1 cellular context compared by ENCODE assay signal in the genomic region with DNA sequence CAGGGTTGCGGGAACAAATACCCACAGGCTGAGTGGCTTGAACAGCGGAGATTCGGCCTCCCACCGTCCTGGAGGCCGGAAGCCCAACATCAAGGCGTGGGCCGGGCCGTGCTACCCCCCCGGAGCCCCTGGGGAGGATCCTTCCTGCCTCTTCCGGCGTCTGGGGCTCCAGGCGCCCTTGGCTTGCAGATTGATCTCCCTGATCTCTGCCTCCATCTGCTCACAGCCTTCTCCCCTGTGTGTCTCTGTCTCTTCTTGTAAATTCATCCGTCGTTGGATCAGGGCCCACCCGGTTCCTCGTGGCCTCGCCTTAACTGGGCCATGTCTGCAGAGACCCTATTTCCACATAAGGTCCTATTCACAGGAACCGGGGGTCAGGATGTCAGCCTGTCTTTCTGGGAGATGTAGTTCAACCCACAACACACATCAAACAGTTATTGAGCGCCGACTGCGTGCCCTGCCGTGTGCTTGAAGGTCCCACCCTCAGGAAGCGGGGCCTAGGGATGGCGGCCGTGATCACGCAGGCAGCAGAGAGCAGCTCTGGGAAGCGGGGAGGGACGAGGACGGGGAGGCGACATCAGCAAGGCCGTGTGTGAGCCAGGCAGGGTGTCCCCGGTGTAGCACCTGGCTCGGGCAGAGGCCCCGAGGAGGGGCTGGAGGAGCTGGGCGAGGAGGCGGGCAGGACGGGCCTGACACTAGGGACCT.
A peak's percentile ranks its signal among the peaks of the same experiment; 100 is the strongest.
TF ChIP-seq lines count a peak whose summit lies in the region.

No MANE protein-coding gene starts in this region.

TF ChIP-seq in K562, 482 proteins besides CTCF, POLR2A, EP300 and RAD21 (continued from another document and continues in another):
- TF ChIP-seq ELF1 (tag; IDR thresholded peaks at IDR 0.05) (peak; percentile 57), SPI1 (IDR thresholded peaks at IDR 0.05; ENCODE audit: borderline replicate concordance, low read depth, low read length) (no peak), ZNF830 (CRISPR knock-in tag; IDR thresholded peaks at IDR 0.05) (no peak), KLF16 (IDR thresholded peaks at IDR 0.05) (peak; percentile 36; the same call in 1 of the 2 replicates), WHSC1 (IDR thresholded peaks at IDR 0.05; ENCODE audit: low read length) (no peak), CREM (IDR thresholded peaks at IDR 0.05; ENCODE audit: low read depth) (peak; percentile 40), GABPB1 (CRISPR knock-in tag; IDR thresholded peaks at IDR 0.05) (peak; percentile 86), ZBTB17 (CRISPR knock-in tag; IDR thresholded peaks at IDR 0.05) (no peak), TBP (optimal IDR thresholded peaks at IDR 0.05; ENCODE audit: low read depth, low read length) (no peak), ARID2 (IDR thresholded peaks at IDR 0.05) (no peak), SAFB2 (IDR thresholded peaks at IDR 0.05; ENCODE audit: borderline replicate concordance, low read depth, low read length, severe bottlenecking) (no peak), KDM4B (IDR thresholded peaks at IDR 0.05; ENCODE audit: borderline replicate concordance in 2 of 2, low read depth in 1 of 2) (0 out of 4 replicates have a peak, but pooled peaks of 1 of the 2 experiments have one; percentile 88), SRSF3 (IDR thresholded peaks at IDR 0.05; ENCODE audit: insufficient read depth, low read length) (no peak), RNF2 (IDR thresholded peaks at IDR 0.05) (peak; percentile 84; the same call in 1 of the 2 replicates), FOXJ3 (CRISPR knock-in tag; IDR thresholded peaks at IDR 0.05) (no peak), LEF1 (IDR thresholded peaks at IDR 0.05) (peak; percentile 58), RCOR1 (IDR thresholded peaks at IDR 0.05; ENCODE audit: borderline replicate concordance in 1 of 2, low read depth in 2 of 2, low read length in 2 of 2) (0 out of 4 replicates have a peak, but pooled peaks of 1 of the 2 experiments have one; percentile 15), JUNB (CRISPR knock-in tag; conservative IDR thresholded peaks at IDR 0.05) (no peak), GABPA (tag; conservative IDR thresholded peaks at IDR 0.05; ENCODE audit: low read depth) (peak; percentile 93), BHLHE40 (IDR thresholded peaks at IDR 0.05; ENCODE audit: low read length) (no peak), MEF2A (IDR thresholded peaks at IDR 0.05; ENCODE audit: control insufficient read depth, low read depth, low read length) (no peak), PCBP2 (IDR thresholded peaks at IDR 0.05; ENCODE audit: low read depth, low read length, poor library complexity, severe bottlenecking) (no peak), TSC22D4 (tag; IDR thresholded peaks at IDR 0.05) (no peak), MCM3 (IDR thresholded peaks at IDR 0.05) (no peak), RBFOX2 (IDR thresholded peaks at IDR 0.05; ENCODE audit: low read depth, low read length) (peak; percentile 67), ZNF274 (IDR thresholded peaks at IDR 0.05; ENCODE audit: borderline replicate concordance, low read depth, low read length) (no peak), MYC (IDR thresholded peaks at IDR 0.05; ENCODE audit: low read depth, low read length) (no peak; the same call in 1 of the 2 replicates), MYC (CRISPR knock-in tag; IDR thresholded peaks at IDR 0.05; ENCODE audit: borderline replicate concordance, low read depth) (0 out of 2 replicates have a peak, but pooled peaks have one; percentile 15), HNRNPLL (IDR thresholded peaks at IDR 0.05; ENCODE audit: low read depth, low read length, poor library complexity, severe bottlenecking) (peak; percentile 17)
- TF ChIP-seq, protein P1, sequence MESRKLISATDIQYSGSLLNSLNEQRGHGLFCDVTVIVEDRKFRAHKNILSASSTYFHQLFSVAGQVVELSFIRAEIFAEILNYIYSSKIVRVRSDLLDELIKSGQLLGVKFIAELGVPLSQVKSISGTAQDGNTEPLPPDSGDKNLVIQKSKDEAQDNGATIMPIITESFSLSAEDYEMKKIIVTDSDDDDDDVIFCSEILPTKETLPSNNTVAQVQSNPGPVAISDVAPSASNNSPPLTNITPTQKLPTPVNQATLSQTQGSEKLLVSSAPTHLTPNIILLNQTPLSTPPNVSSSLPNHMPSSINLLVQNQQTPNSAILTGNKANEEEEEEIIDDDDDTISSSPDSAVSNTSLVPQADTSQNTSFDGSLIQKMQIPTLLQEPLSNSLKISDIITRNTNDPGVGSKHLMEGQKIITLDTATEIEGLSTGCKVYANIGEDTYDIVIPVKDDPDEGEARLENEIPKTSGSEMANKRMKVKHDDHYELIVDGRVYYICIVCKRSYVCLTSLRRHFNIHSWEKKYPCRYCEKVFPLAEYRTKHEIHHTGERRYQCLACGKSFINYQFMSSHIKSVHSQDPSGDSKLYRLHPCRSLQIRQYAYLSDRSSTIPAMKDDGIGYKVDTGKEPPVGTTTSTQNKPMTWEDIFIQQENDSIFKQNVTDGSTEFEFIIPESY (CRISPR knock-in tag; IDR thresholded peaks at IDR 0.05) = peak; percentile 86; the same call in 1 of the 2 replicates
- TF ChIP-seq, protein P2, sequence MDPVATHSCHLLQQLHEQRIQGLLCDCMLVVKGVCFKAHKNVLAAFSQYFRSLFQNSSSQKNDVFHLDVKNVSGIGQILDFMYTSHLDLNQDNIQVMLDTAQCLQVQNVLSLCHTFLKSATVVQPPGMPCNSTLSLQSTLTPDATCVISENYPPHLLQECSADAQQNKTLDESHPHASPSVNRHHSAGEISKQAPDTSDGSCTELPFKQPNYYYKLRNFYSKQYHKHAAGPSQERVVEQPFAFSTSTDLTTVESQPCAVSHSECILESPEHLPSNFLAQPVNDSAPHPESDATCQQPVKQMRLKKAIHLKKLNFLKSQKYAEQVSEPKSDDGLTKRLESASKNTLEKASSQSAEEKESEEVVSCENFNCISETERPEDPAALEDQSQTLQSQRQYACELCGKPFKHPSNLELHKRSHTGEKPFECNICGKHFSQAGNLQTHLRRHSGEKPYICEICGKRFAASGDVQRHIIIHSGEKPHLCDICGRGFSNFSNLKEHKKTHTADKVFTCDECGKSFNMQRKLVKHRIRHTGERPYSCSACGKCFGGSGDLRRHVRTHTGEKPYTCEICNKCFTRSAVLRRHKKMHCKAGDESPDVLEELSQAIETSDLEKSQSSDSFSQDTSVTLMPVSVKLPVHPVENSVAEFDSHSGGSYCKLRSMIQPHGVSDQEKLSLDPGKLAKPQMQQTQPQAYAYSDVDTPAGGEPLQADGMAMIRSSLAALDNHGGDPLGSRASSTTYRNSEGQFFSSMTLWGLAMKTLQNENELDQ (CRISPR knock-in tag; IDR thresholded peaks at IDR 0.05; ENCODE audit: borderline replicate concordance) = no peak
- TF ChIP-seq, protein P3, sequence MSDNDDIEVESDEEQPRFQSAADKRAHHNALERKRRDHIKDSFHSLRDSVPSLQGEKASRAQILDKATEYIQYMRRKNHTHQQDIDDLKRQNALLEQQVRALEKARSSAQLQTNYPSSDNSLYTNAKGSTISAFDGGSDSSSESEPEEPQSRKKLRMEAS (CRISPR knock-in tag; IDR thresholded peaks at IDR 0.05) = peak; percentile 65
- TF ChIP-seq, protein P4, sequence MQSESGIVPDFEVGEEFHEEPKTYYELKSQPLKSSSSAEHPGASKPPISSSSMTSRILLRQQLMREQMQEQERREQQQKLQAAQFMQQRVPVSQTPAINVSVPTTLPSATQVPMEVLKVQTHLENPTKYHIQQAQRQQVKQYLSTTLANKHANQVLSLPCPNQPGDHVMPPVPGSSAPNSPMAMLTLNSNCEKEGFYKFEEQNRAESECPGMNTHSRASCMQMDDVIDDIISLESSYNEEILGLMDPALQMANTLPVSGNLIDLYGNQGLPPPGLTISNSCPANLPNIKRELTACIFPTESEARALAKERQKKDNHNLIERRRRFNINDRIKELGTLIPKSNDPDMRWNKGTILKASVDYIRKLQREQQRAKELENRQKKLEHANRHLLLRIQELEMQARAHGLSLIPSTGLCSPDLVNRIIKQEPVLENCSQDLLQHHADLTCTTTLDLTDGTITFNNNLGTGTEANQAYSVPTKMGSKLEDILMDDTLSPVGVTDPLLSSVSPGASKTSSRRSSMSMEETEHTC (IDR thresholded peaks at IDR 0.05) = no peak
- TF ChIP-seq, protein P5, sequence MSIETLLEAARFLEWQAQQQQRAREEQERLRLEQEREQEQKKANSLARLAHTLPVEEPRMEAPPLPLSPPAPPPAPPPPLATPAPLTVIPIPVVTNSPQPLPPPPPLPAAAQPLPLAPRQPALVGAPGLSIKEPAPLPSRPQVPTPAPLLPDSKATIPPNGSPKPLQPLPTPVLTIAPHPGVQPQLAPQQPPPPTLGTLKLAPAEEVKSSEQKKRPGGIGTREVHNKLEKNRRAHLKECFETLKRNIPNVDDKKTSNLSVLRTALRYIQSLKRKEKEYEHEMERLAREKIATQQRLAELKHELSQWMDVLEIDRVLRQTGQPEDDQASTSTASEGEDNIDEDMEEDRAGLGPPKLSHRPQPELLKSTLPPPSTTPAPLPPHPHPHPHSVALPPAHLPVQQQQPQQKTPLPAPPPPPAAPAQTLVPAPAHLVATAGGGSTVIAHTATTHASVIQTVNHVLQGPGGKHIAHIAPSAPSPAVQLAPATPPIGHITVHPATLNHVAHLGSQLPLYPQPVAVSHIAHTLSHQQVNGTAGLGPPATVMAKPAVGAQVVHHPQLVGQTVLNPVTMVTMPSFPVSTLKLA (conservative IDR thresholded peaks at IDR 0.05) = peak; percentile 49 to 69; a peak in 3 of 4 replicates
- TF ChIP-seq, protein P6, sequence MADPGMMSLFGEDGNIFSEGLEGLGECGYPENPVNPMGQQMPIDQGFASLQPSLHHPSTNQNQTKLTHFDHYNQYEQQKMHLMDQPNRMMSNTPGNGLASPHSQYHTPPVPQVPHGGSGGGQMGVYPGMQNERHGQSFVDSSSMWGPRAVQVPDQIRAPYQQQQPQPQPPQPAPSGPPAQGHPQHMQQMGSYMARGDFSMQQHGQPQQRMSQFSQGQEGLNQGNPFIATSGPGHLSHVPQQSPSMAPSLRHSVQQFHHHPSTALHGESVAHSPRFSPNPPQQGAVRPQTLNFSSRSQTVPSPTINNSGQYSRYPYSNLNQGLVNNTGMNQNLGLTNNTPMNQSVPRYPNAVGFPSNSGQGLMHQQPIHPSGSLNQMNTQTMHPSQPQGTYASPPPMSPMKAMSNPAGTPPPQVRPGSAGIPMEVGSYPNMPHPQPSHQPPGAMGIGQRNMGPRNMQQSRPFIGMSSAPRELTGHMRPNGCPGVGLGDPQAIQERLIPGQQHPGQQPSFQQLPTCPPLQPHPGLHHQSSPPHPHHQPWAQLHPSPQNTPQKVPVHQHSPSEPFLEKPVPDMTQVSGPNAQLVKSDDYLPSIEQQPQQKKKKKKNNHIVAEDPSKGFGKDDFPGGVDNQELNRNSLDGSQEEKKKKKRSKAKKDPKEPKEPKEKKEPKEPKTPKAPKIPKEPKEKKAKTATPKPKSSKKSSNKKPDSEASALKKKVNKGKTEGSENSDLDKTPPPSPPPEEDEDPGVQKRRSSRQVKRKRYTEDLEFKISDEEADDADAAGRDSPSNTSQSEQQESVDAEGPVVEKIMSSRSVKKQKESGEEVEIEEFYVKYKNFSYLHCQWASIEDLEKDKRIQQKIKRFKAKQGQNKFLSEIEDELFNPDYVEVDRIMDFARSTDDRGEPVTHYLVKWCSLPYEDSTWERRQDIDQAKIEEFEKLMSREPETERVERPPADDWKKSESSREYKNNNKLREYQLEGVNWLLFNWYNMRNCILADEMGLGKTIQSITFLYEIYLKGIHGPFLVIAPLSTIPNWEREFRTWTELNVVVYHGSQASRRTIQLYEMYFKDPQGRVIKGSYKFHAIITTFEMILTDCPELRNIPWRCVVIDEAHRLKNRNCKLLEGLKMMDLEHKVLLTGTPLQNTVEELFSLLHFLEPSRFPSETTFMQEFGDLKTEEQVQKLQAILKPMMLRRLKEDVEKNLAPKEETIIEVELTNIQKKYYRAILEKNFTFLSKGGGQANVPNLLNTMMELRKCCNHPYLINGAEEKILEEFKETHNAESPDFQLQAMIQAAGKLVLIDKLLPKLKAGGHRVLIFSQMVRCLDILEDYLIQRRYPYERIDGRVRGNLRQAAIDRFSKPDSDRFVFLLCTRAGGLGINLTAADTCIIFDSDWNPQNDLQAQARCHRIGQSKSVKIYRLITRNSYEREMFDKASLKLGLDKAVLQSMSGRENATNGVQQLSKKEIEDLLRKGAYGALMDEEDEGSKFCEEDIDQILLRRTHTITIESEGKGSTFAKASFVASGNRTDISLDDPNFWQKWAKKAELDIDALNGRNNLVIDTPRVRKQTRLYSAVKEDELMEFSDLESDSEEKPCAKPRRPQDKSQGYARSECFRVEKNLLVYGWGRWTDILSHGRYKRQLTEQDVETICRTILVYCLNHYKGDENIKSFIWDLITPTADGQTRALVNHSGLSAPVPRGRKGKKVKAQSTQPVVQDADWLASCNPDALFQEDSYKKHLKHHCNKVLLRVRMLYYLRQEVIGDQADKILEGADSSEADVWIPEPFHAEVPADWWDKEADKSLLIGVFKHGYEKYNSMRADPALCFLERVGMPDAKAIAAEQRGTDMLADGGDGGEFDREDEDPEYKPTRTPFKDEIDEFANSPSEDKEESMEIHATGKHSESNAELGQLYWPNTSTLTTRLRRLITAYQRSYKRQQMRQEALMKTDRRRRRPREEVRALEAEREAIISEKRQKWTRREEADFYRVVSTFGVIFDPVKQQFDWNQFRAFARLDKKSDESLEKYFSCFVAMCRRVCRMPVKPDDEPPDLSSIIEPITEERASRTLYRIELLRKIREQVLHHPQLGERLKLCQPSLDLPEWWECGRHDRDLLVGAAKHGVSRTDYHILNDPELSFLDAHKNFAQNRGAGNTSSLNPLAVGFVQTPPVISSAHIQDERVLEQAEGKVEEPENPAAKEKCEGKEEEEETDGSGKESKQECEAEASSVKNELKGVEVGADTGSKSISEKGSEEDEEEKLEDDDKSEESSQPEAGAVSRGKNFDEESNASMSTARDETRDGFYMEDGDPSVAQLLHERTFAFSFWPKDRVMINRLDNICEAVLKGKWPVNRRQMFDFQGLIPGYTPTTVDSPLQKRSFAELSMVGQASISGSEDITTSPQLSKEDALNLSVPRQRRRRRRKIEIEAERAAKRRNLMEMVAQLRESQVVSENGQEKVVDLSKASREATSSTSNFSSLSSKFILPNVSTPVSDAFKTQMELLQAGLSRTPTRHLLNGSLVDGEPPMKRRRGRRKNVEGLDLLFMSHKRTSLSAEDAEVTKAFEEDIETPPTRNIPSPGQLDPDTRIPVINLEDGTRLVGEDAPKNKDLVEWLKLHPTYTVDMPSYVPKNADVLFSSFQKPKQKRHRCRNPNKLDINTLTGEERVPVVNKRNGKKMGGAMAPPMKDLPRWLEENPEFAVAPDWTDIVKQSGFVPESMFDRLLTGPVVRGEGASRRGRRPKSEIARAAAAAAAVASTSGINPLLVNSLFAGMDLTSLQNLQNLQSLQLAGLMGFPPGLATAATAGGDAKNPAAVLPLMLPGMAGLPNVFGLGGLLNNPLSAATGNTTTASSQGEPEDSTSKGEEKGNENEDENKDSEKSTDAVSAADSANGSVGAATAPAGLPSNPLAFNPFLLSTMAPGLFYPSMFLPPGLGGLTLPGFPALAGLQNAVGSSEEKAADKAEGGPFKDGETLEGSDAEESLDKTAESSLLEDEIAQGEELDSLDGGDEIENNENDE (IDR thresholded peaks at IDR 0.05; ENCODE audit: low read depth, low read length) = no peak
- TF ChIP-seq, protein P7, sequence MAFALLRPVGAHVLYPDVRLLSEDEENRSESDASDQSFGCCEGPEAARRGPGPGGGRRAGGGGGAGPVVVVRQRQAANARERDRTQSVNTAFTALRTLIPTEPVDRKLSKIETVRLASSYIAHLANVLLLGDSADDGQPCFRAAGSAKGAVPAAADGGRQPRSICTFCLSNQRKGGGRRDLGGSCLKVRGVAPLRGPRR (CRISPR knock-in tag; IDR thresholded peaks at IDR 0.05) = no peak
- TF ChIP-seq, protein P8, sequence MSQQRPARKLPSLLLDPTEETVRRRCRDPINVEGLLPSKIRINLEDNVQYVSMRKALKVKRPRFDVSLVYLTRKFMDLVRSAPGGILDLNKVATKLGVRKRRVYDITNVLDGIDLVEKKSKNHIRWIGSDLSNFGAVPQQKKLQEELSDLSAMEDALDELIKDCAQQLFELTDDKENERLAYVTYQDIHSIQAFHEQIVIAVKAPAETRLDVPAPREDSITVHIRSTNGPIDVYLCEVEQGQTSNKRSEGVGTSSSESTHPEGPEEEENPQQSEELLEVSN (IDR thresholded peaks at IDR 0.05; ENCODE audit: borderline replicate concordance in 1 of 2, extremely low read depth in 1 of 2, insufficient read depth in 1 of 2, insufficient read length in 1 of 2, low read depth in 1 of 2, low read length in 1 of 2, poor library complexity in 1 of 2, severe bottlenecking in 1 of 2) = peak; percentile 24 to 43
